ENCODE assay signal across 13 cellular contexts in the genomic region with DNA sequence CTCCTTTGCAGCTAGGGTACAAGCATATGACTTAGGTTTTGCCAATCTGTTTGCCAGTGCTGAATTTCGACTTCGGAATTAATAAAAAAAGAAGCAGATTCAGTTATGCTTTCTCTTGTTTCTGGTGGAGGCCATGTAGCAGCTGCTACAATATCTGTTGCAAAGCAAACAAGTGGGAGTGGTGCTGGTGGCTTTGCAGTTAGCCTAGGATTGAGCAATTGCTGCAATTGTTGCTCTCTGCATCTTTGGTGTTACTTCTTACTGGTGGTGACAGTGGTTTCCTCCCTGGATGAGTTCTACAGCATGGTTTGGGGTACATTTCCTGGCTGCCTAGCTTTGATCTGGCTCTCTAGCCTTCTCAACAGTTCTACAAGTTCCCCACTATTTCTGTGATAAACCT. TPM values are rescaled to one million over a fixed set of nuclear protein-coding genes. Genes with fewer than 3 reads are reported as not detected.
DNase-seq lines count a peak whose midpoint lies in the region; ATAC-seq and TF ChIP-seq lines count a peak whose summit lies in the region.
"Not testable (repeated sequence)": the region's sequence is repeated elsewhere in the genome, so short reads cannot be mapped to it uniquely, and the experiment has no call there.
"Had no signal": no experiment of that assay in that cellular context is flagged by ENCODE, and none has a peak within 500 bp of the region (broad histone marks: within the 10 kb centered on the region; RNA-seq: fewer than 3 reads in every experiment).

No MANE protein-coding gene starts in this region.

- H3K4me3 ChIP-seq in neutrophil (ENCODE audit: low read depth in 1 of 2, low read length in 1 of 2) = peak overlapping the region in 1 of 2 experiments; percentile 18

- not testable (repeated sequence) for ATAC-seq in activated CD8-positive, alpha-beta T cell treated with anti-CD3 and anti-CD28 coated beads, Interleukin-2, amount 10 ng/mL, durations not matched to agents 7 days and 5 days; central memory CD8-positive, alpha-beta T cell (replicated peaks; ENCODE audit: extremely low read depth, poor library complexity, severe bottlenecking); stimulated activated naive CD8-positive, alpha-beta T cell treated with anti-CD3 and anti-CD28 coated beads, Interleukin-15, amount 100 ng/mL, for 72 hours

- CTCF ChIA-PET in activated CD8-positive, alpha-beta T cell treated with anti-CD3 and anti-CD28 coated beads, Interleukin-2, amount 10 ng/mL, durations not matched to agents 7 days and 5 days (lab: Charles Lee) = not testable (repeated sequence)

- not testable (repeated sequence) for TF ChIP-seq CTCF in neutrophil (IDR thresholded peaks at IDR 0.05)

- not testable (repeated sequence) for H3K4me1 Mint-ChIP-seq in T-helper 1 cell treated with Interleukin-12 subunit alpha and Interleukin-12 subunit beta and Interleukin-4 antibody, amounts not matched to agents 30 μg/mL and 1 μg/mL, for 36 hours (ENCODE audit: low read depth); activated CD8-positive, alpha-beta T cell treated with anti-CD3 and anti-CD28 coated beads, Interleukin-2, amount 10 ng/mL, durations not matched to agents 7 days and 5 days (ENCODE audit: low read depth); central memory CD8-positive, alpha-beta T cell; stimulated activated naive CD8-positive, alpha-beta T cell treated with anti-CD3 and anti-CD28 coated beads, Interleukin-15, amount 100 ng/mL, for 72 hours

- H3K27ac ChIP-seq in neutrophil = peak overlapping the region; percentile 69

- H3K27ac Mint-ChIP-seq in T-helper 1 cell treated with Interleukin-12 subunit alpha and Interleukin-12 subunit beta and Interleukin-4 antibody, amounts not matched to agents 30 μg/mL and 1 μg/mL, for 36 hours = peak overlapping the region; percentile 58
- not testable (repeated sequence) for H3K27ac Mint-ChIP-seq in activated CD8-positive, alpha-beta T cell treated with anti-CD3 and anti-CD28 coated beads, Interleukin-2, amount 10 ng/mL, durations not matched to agents 7 days and 5 days; central memory CD8-positive, alpha-beta T cell (ENCODE audit: low read depth); stimulated activated naive CD8-positive, alpha-beta T cell treated with anti-CD3 and anti-CD28 coated beads, Interleukin-15, amount 100 ng/mL, for 72 hours

- peak overlapping the region; percentile 7 for H3K4me3 Mint-ChIP-seq in T-helper 1 cell treated with Interleukin-12 subunit alpha and Interleukin-12 subunit beta and Interleukin-4 antibody, amounts not matched to agents 30 μg/mL and 1 μg/mL, for 36 hours
- not testable (repeated sequence) for H3K4me3 Mint-ChIP-seq in activated CD8-positive, alpha-beta T cell treated with anti-CD3 and anti-CD28 coated beads, Interleukin-2, amount 10 ng/mL, durations not matched to agents 7 days and 5 days
- peak overlapping the region; percentile 18 for H3K4me3 Mint-ChIP-seq in central memory CD8-positive, alpha-beta T cell
- H3K4me3 Mint-ChIP-seq in stimulated activated naive CD8-positive, alpha-beta T cell treated with anti-CD3 and anti-CD28 coated beads, Interleukin-15, amount 100 ng/mL, for 72 hours = peak overlapping the region in 1 of 2 donors; percentile 39

- H3K36me3 Mint-ChIP-seq in T-helper 1 cell treated with Interleukin-12 subunit alpha and Interleukin-12 subunit beta and Interleukin-4 antibody, amounts not matched to agents 30 μg/mL and 1 μg/mL, for 36 hours (ENCODE audit: low read depth); activated CD8-positive, alpha-beta T cell treated with anti-CD3 and anti-CD28 coated beads, Interleukin-2, amount 10 ng/mL, durations not matched to agents 7 days and 5 days (ENCODE audit: low read depth); central memory CD8-positive, alpha-beta T cell (ENCODE audit: insufficient read depth): not testable (repeated sequence)

- DNase-seq in GDM1 (lab: John Stamatoyannopoulos, UW) = peak; percentile 49
- peak; percentile 25 to 33 for DNase-seq in NOMO-1 (lab: John Stamatoyannopoulos, UW; ENCODE audit: unreplicated experiment in 2 of 2)
- DNase-seq in activated CD8-positive, alpha-beta T cell treated with anti-CD3 and anti-CD28 coated beads, Interleukin-2, amount 10 ng/mL, durations not matched to agents 7 days and 5 days = peak; percentile 69
- DNase-seq in activated T-helper 9 cell treated with anti-CD3 and anti-CD28 coated beads, Interleukin-2, amount 50 U/mL, for 16 hours (ENCODE audit: low read depth) = peak; percentile 2
- DNase-seq in central memory CD8-positive, alpha-beta T cell (ENCODE audit: low spot score in 2 of 2) = peak in 1 of 2 donors; percentile 72
- DNase-seq in stimulated activated naive CD8-positive, alpha-beta T cell treated with anti-CD3 and anti-CD28 coated beads, Interleukin-15, amount 100 ng/mL, for 72 hours = peak; percentile 23 to 62

- not testable (repeated sequence) for H3K36me3 ChIP-seq in neutrophil

- H3K9me3 ChIP-seq in neutrophil = not testable (repeated sequence)

- not testable (repeated sequence) for H3K27me3 Mint-ChIP-seq in T-helper 1 cell treated with Interleukin-12 subunit alpha and Interleukin-12 subunit beta and Interleukin-4 antibody, amounts not matched to agents 30 μg/mL and 1 μg/mL, for 36 hours (ENCODE audit: low read depth); activated CD8-positive, alpha-beta T cell treated with anti-CD3 and anti-CD28 coated beads, Interleukin-2, amount 10 ng/mL, durations not matched to agents 7 days and 5 days (ENCODE audit: low read depth); central memory CD8-positive, alpha-beta T cell; stimulated activated naive CD8-positive, alpha-beta T cell treated with anti-CD3 and anti-CD28 coated beads, Interleukin-15, amount 100 ng/mL, for 72 hours

- H3K9me3 Mint-ChIP-seq in T-helper 1 cell treated with Interleukin-12 subunit alpha and Interleukin-12 subunit beta and Interleukin-4 antibody, amounts not matched to agents 30 μg/mL and 1 μg/mL, for 36 hours; activated CD8-positive, alpha-beta T cell treated with anti-CD3 and anti-CD28 coated beads, Interleukin-2, amount 10 ng/mL, durations not matched to agents 7 days and 5 days (ENCODE audit: insufficient read depth); central memory CD8-positive, alpha-beta T cell; stimulated activated naive CD8-positive, alpha-beta T cell treated with anti-CD3 and anti-CD28 coated beads, Interleukin-15, amount 100 ng/mL, for 72 hours: not testable (repeated sequence)

- H3K4me1 ChIP-seq in neutrophil (ENCODE audit: control insufficient read depth in 1 of 2, insufficient read depth in 1 of 2, low read depth in 1 of 2, low read length in 1 of 2) = not testable (repeated sequence)

- H3K27me3 ChIP-seq in neutrophil = not testable (repeated sequence)

- POLR2A ChIA-PET in activated CD8-positive, alpha-beta T cell treated with anti-CD3 and anti-CD28 coated beads, Interleukin-2, amount 10 ng/mL, durations not matched to agents 7 days and 5 days (lab: Charles Lee) = not testable (repeated sequence)

RNA-seq across cellular contexts. Expression of a gene that starts 1.9 kb away (rescaled TPM):
- total RNA-seq in activated CD8-positive, alpha-beta T cell treated with anti-CD3 and anti-CD28 coated beads, Interleukin-2, amount 10 ng/mL, durations not matched to agents 7 days and 5 days = 1 to 10 TPM in 1 of 2 experiments, not detected in 1; 1.4 TPM
- total RNA-seq: dermis blood vessel endothelial cell, H9, left lobe of liver, PC-9, thoracic aorta had no signal
